2 cellular contexts compared by ENCODE assay signal in the genomic region with DNA sequence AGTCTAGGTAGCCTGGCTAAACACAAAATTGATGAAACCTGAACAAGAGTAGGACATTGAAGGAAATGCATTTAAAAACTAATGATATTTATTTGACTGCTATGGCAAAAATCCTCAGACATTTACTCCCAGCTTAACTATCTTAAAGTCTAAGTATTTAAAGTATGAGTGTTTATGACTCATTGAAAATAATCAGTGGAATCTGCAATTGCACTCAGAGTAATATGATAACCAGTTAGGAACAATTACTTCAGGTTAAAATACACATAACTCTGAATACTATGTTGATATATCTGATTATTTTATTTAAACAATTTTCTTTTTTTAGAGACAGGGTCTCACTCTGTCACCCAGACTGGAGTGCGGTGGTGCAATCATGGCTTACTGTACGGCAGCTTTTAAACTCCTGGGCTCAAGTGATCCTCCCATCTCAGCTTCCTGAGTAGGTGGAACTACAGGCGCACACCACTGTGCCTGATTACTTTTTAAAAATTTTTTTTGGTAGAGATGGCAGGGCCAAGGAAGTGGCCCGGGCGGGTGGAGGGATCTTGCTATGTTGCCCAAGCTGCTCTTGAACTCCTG.
TF ChIP-seq lines count a peak whose summit lies in the region.

No MANE protein-coding gene starts in this region.

TF ChIP-seq in IMR-90, 13 proteins besides CTCF, POLR2A, EP300 and RAD21 (continued from another document):
- no peak for TF ChIP-seq MAFK (IDR thresholded peaks at IDR 0.05; ENCODE audit: low read depth, low read length)

TF ChIP-seq in GM23338, 12 proteins besides CTCF, POLR2A, EP300 and RAD21 (continued from another document):
- TF ChIP-seq, protein P1, sequence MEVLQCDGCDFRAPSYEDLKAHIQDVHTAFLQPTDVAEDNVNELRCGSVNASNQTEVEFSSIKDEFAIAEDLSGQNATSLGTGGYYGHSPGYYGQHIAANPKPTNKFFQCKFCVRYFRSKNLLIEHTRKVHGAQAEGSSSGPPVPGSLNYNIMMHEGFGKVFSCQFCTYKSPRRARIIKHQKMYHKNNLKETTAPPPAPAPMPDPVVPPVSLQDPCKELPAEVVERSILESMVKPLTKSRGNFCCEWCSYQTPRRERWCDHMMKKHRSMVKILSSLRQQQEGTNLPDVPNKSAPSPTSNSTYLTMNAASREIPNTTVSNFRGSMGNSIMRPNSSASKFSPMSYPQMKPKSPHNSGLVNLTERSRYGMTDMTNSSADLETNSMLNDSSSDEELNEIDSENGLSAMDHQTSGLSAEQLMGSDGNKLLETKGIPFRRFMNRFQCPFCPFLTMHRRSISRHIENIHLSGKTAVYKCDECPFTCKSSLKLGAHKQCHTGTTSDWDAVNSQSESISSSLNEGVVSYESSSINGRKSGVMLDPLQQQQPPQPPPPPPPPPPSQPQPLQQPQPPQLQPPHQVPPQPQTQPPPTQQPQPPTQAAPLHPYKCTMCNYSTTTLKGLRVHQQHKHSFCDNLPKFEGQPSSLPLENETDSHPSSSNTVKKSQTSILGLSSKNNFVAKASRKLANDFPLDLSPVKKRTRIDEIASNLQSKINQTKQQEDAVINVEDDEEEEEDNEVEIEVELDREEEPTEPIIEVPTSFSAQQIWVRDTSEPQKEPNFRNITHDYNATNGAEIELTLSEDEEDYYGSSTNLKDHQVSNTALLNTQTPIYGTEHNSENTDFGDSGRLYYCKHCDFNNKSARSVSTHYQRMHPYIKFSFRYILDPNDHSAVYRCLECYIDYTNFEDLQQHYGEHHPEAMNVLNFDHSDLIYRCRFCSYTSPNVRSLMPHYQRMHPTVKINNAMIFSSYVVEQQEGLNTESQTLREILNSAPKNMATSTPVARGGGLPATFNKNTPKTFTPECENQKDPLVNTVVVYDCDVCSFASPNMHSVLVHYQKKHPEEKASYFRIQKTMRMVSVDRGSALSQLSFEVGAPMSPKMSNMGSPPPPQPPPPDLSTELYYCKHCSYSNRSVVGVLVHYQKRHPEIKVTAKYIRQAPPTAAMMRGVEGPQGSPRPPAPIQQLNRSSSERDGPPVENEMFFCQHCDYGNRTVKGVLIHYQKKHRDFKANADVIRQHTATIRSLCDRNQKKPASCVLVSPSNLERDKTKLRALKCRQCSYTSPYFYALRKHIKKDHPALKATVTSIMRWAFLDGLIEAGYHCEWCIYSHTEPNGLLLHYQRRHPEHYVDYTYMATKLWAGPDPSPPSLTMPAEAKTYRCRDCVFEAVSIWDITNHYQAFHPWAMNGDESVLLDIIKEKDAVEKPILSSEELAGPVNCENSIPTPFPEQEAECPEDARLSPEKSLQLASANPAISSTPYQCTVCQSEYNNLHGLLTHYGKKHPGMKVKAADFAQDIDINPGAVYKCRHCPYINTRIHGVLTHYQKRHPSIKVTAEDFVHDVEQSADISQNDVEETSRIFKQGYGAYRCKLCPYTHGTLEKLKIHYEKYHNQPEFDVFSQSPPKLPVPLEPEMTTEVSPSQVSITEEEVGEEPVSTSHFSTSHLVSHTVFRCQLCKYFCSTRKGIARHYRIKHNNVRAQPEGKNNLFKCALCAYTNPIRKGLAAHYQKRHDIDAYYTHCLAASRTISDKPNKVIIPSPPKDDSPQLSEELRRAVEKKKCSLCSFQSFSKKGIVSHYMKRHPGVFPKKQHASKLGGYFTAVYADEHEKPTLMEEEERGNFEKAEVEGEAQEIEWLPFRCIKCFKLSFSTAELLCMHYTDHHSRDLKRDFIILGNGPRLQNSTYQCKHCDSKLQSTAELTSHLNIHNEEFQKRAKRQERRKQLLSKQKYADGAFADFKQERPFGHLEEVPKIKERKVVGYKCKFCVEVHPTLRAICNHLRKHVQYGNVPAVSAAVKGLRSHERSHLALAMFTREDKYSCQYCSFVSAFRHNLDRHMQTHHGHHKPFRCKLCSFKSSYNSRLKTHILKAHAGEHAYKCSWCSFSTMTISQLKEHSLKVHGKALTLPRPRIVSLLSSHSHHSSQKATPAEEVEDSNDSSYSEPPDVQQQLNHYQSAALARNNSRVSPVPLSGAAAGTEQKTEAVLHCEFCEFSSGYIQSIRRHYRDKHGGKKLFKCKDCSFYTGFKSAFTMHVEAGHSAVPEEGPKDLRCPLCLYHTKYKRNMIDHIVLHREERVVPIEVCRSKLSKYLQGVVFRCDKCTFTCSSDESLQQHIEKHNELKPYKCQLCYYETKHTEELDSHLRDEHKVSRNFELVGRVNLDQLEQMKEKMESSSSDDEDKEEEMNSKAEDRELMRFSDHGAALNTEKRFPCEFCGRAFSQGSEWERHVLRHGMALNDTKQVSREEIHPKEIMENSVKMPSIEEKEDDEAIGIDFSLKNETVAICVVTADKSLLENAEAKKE (CRISPR knock-in tag; IDR thresholded peaks at IDR 0.05) = no peak
- TF ChIP-seq, protein P2, sequence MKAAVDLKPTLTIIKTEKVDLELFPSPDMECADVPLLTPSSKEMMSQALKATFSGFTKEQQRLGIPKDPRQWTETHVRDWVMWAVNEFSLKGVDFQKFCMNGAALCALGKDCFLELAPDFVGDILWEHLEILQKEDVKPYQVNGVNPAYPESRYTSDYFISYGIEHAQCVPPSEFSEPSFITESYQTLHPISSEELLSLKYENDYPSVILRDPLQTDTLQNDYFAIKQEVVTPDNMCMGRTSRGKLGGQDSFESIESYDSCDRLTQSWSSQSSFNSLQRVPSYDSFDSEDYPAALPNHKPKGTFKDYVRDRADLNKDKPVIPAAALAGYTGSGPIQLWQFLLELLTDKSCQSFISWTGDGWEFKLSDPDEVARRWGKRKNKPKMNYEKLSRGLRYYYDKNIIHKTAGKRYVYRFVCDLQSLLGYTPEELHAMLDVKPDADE (IDR thresholded peaks at IDR 0.05) = no peak
- TF ChIP-seq CREB1 (CRISPR knock-in tag; IDR thresholded peaks at IDR 0.05; ENCODE audit: low read depth) = no peak
- TF ChIP-seq, protein P3, sequence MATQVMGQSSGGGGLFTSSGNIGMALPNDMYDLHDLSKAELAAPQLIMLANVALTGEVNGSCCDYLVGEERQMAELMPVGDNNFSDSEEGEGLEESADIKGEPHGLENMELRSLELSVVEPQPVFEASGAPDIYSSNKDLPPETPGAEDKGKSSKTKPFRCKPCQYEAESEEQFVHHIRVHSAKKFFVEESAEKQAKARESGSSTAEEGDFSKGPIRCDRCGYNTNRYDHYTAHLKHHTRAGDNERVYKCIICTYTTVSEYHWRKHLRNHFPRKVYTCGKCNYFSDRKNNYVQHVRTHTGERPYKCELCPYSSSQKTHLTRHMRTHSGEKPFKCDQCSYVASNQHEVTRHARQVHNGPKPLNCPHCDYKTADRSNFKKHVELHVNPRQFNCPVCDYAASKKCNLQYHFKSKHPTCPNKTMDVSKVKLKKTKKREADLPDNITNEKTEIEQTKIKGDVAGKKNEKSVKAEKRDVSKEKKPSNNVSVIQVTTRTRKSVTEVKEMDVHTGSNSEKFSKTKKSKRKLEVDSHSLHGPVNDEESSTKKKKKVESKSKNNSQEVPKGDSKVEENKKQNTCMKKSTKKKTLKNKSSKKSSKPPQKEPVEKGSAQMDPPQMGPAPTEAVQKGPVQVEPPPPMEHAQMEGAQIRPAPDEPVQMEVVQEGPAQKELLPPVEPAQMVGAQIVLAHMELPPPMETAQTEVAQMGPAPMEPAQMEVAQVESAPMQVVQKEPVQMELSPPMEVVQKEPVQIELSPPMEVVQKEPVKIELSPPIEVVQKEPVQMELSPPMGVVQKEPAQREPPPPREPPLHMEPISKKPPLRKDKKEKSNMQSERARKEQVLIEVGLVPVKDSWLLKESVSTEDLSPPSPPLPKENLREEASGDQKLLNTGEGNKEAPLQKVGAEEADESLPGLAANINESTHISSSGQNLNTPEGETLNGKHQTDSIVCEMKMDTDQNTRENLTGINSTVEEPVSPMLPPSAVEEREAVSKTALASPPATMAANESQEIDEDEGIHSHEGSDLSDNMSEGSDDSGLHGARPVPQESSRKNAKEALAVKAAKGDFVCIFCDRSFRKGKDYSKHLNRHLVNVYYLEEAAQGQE (IDR thresholded peaks at IDR 0.05; ENCODE audit: unreplicated experiment) = no peak
- no peak for TF ChIP-seq ZNF114 (CRISPR knock-in tag; IDR thresholded peaks at IDR 0.05)
- TF ChIP-seq EZH2phosphoT487 (IDR thresholded peaks at IDR 0.05; ENCODE audit: unreplicated experiment) = no peak
- TF ChIP-seq STAT1 (IDR thresholded peaks at IDR 0.05; ENCODE audit: unreplicated experiment) = no peak
- TF ChIP-seq EZH2 (IDR thresholded peaks at IDR 0.05; ENCODE audit: low read depth, unreplicated experiment) = no peak
TF ChIP-seq in GM23338: peak in this region for 0.
